Comparison of ENCODE assay signal across 17 cellular contexts in genomic region chr10:3148994-3149393, GRCh38. TPM values are rescaled to one million over a fixed set of nuclear protein-coding genes. Genes with fewer than 3 reads are reported as not detected.
DNase-seq lines count a peak whose midpoint lies in the region; ATAC-seq and TF ChIP-seq lines count a peak whose summit lies in the region.
"Had no signal": no experiment of that assay in that cellular context is flagged by ENCODE, and none has a peak within 500 bp of the region (broad histone marks: within the 10 kb centered on the region; RNA-seq: fewer than 3 reads in every experiment).

No MANE protein-coding gene starts in this region.

- CTCF ChIA-PET in PC-9 (lab: Charles Lee) (no interaction called here), GM10248 (lab: Yijun Ruan, JAX) (no interaction called here)

- H2BK120ac ChIP-seq in mesenchymal stem cell (ENCODE audit: low read depth, low read length) = no peak overlapping the region

- H2BK15ac ChIP-seq in mesenchymal stem cell (ENCODE audit: low read depth, poor library complexity, severe bottlenecking) = no peak overlapping the region

- H3K23ac ChIP-seq in mesenchymal stem cell (ENCODE audit: low read length in 2 of 2) = no peak overlapping the region

- BruUV-seq in PC-9 (replicated peaks; lab: Mats Ljungman, UMichigan) = no TSS peak

- no peak overlapping the region for H2BK5ac ChIP-seq in mesenchymal stem cell (ENCODE audit: low read depth, low read length, poor library complexity, severe bottlenecking)

- H3K4me2 ChIP-seq in mesenchymal stem cell (ENCODE audit: low read length, poor library complexity, severe bottlenecking) (no peak overlapping the region), PC-9 (no peak overlapping the region)
- H3K4me2 ChIP-seq: BLaER1 treated with 17β-estradiol and CSF1 and Interleukin-3, amounts not matched to agents 10 nM and 100 nM had no signal

- peak overlapping the region; percentile 22 for H4K91ac ChIP-seq in mesenchymal stem cell (ENCODE audit: low read length)

- no peaks in the 10 kb centered on the region for H3K27me3 ChIP-seq in foreskin keratinocyte
- H3K27me3 ChIP-seq in mesenchymal stem cell (ENCODE audit: control insufficient read depth in 1 of 2, insufficient read depth in 1 of 2, low read length in 2 of 2) = no peaks in the 10 kb centered on the region
- no peaks in the 10 kb centered on the region for H3K27me3 ChIP-seq in PC-9 (ENCODE audit: insufficient read depth, low read depth)
- H3K27me3 ChIP-seq: BLaER1 treated with 17β-estradiol and CSF1 and Interleukin-3, amounts not matched to agents 10 nM and 100 nM had no signal

- no peaks in the 10 kb centered on the region for H3K4me1 ChIP-seq in foreskin keratinocyte
- peaks cover 5% of the 10 kb centered on the region for H3K4me1 ChIP-seq in mesenchymal stem cell (ENCODE audit: control insufficient read depth, insufficient read depth, low read depth, low read length)
- no peaks in the 10 kb centered on the region for H3K4me1 ChIP-seq in PC-9 (replicated peaks; ENCODE audit: insufficient read depth)
- H3K4me1 ChIP-seq: BLaER1 treated with 17β-estradiol and CSF1 and Interleukin-3, amounts not matched to agents 10 nM and 100 nM; HAP-1 had no signal

- H3K27ac ChIP-seq in foreskin keratinocyte (no peak overlapping the region), mesenchymal stem cell (ENCODE audit: low read length, poor library complexity, severe bottlenecking) (no peak overlapping the region), PC-9 (no peak overlapping the region)
- H3K27ac ChIP-seq: BLaER1 treated with 17β-estradiol and CSF1 and Interleukin-3, amounts not matched to agents 10 nM and 100 nM; GM23248 had no signal

- DNase-seq in activated effector memory CD4-positive, alpha-beta T cell treated with anti-CD3 and anti-CD28 coated beads, Interleukin-2, amount 50 U/mL, for 16 hours = peak; percentile 60
- no peak for DNase-seq in activated effector memory CD4-positive, alpha-beta T cell treated with Interleukin-2 at 50 U/mL for 16 hours
- DNase-seq in foreskin keratinocyte (no peak), mesenchymal stem cell (no peak), PC-9 (no peak), GM10248 (ENCODE audit: extremely low spot score) (no peak), foreskin melanocyte (no peak)
- DNase-seq: 8988T; CD8-positive, alpha-beta memory T cell; COR-L47; DMS 273 treated with DMSO at 0.1 percent for 48 hours; DMS53; DND-41; EL; GM23248 had no signal

- TF ChIP-seq CTCF in foreskin keratinocyte (conservative IDR thresholded peaks at IDR 0.05) (no peak), PC-9 (conservative IDR thresholded peaks at IDR 0.05) (no peak), GM10248 (IDR thresholded peaks at IDR 0.05; ENCODE audit: control extremely low read depth, extremely low read depth, low read depth, missing control alignments) (no peak)

- H4K20me1 ChIP-seq in PC-9 (ENCODE audit: insufficient read depth) = no peaks in the 10 kb centered on the region

- no peaks in the 10 kb centered on the region for H3K9me2 ChIP-seq in PC-9 (ENCODE audit: insufficient read depth)

- no peak overlapping the region for H3K14ac ChIP-seq in mesenchymal stem cell (ENCODE audit: low read length in 2 of 2)

- H3K9ac ChIP-seq in mesenchymal stem cell (ENCODE audit: low read length) = no peak overlapping the region
- H3K9ac ChIP-seq: BLaER1 treated with 17β-estradiol and CSF1 and Interleukin-3, amounts not matched to agents 10 nM and 100 nM; GM23248 had no signal

- peaks cover 41% of the 10 kb centered on the region for H3K79me1 ChIP-seq in mesenchymal stem cell (replicated peaks; ENCODE audit: low read length, poor library complexity, severe bottlenecking)

- H3K79me2 ChIP-seq in PC-9 (ENCODE audit: low read depth) = no peaks in the 10 kb centered on the region

- intact Hi-C loops in PC-9 (cut with micrococcal nuclease; ENCODE audit: unreplicated experiment) = no loop called here

- H2AFZ ChIP-seq in mesenchymal stem cell (ENCODE audit: low read depth, low read length) = no peak overlapping the region
- H2AFZ ChIP-seq in PC-9 = no peak overlapping the region
- H2AFZ ChIP-seq: GM23248 had no signal

- H3K36me3 ChIP-seq in mesenchymal stem cell (ENCODE audit: control insufficient read depth in 1 of 2, insufficient read depth in 2 of 2, low read depth in 1 of 2, low read length in 2 of 2) (peaks cover 71 to 100% of the 10 kb centered on the region in 2 experiments), PC-9 (ENCODE audit: low read depth) (no peaks in the 10 kb centered on the region)

- H2AK5ac ChIP-seq in mesenchymal stem cell (ENCODE audit: low read length, severe bottlenecking) = no peak overlapping the region

- H2BK12ac ChIP-seq in mesenchymal stem cell (ENCODE audit: low read length in 2 of 2) = no peak overlapping the region

- peak overlapping the region in 1 of 2 experiments; percentile 0 for H3K18ac ChIP-seq in mesenchymal stem cell (ENCODE audit: low read depth in 1 of 2, low read length in 2 of 2)

- POLR2A ChIA-PET in PC-9 (lab: Charles Lee; ENCODE audit: unreplicated experiment) (no interaction called here), GM10248 (lab: Yijun Ruan, JAX) (no interaction called here)

- ATAC-seq in foreskin keratinocyte = peak; percentile 23

- WGBS in mesenchymal stem cell = 90% methylated on average over 8 of the region's 9 CpGs

- H3K4me3 ChIP-seq in mesenchymal stem cell (ENCODE audit: insufficient read depth in 1 of 2, low read depth in 1 of 2, low read length in 2 of 2) = peak overlapping the region in 1 of 2 experiments; percentile 18
- no peak overlapping the region for H3K4me3 ChIP-seq in PC-9
- H3K4me3 ChIP-seq: BLaER1 treated with 17β-estradiol and CSF1 and Interleukin-3, amounts not matched to agents 10 nM and 100 nM; GM23248; HAP-1 had no signal

- no peaks in the 10 kb centered on the region for H3F3A ChIP-seq in PC-9 (ENCODE audit: insufficient read depth, low read depth)

- H3K9me3 ChIP-seq in mesenchymal stem cell (ENCODE audit: control insufficient read depth, low read length) (no peaks in the 10 kb centered on the region), PC-9 (ENCODE audit: insufficient read depth, low read depth) (no peaks in the 10 kb centered on the region)
- H3K9me3 ChIP-seq: BLaER1 treated with 17β-estradiol and CSF1 and Interleukin-3, amounts not matched to agents 10 nM and 100 nM; HAP-1 had no signal

- H3K4ac ChIP-seq in mesenchymal stem cell (ENCODE audit: low read depth in 1 of 2, low read length in 2 of 2) = no peak overlapping the region

- H4K8ac ChIP-seq in mesenchymal stem cell (ENCODE audit: low read length) = no peak overlapping the region

RNA-seq across cellular contexts. Expression of gene PITRM1, which starts 23.6 kb away (rescaled TPM):
- total RNA-seq in foreskin keratinocyte (91.4 and 101 TPM in 2 replicates), PC-9 (2021) (92.3 and 124 TPM in 2 replicates)
- polyA plus RNA-seq in foreskin keratinocyte = 67.5 and 69.7 TPM in 2 replicates
- 53.6 TPM for polyA plus RNA-seq in mesenchymal stem cell (2013, experiment 1 of 2)
- polyA plus RNA-seq in mesenchymal stem cell (2013, experiment 2 of 2) = 50.9 TPM
